Comparison of ENCODE assay signal across 1 cellular context in genomic region chr6:63635563-63636515, GRCh38.
TF ChIP-seq lines count a peak whose summit lies in the region.

Gene PHF3, plus strand, starts transcription at chr6:63635802. Its CDS starts 10,750 bp downstream, at chr6:63646552.

TF ChIP-seq in HepG2, 621 proteins besides CTCF, POLR2A, EP300 and RAD21 (continued from another document):
- TF ChIP-seq SP140L (CRISPR knock-in tag; IDR thresholded peaks at IDR 0.05; ENCODE audit: borderline replicate concordance) (peak; percentile 85; the same call in 1 of the 2 replicates), TRIM22 (IDR thresholded peaks at IDR 0.05) (no peak), MTF1 (CRISPR knock-in tag; IDR thresholded peaks at IDR 0.05) (peak; percentile 76), MXD4 (CRISPR knock-in tag; IDR thresholded peaks at IDR 0.05) (peak; percentile 97), ZNF337 (CRISPR knock-in tag; IDR thresholded peaks at IDR 0.05; ENCODE audit: borderline replicate concordance, low read depth) (peak; percentile 98; the same call in 1 of the 2 replicates), ZBTB33 (CRISPR knock-in tag; IDR thresholded peaks at IDR 0.05) (peak; percentile 65), THAP11 (CRISPR knock-in tag; IDR thresholded peaks at IDR 0.05) (peak; percentile 82), DMAP1 (CRISPR knock-in tag; IDR thresholded peaks at IDR 0.05) (peak; percentile 96), ZNF282 (IDR thresholded peaks at IDR 0.05; ENCODE audit: partially characterized antibody) (no peak), ZNF484 (CRISPR knock-in tag; IDR thresholded peaks at IDR 0.05; ENCODE audit: borderline replicate concordance, low read depth) (0 out of 2 replicates have a peak, but pooled peaks have one; percentile 40), ZNF660 (CRISPR knock-in tag; IDR thresholded peaks at IDR 0.05; ENCODE audit: borderline replicate concordance, low read depth) (no peak), ELK4 (CRISPR knock-in tag; IDR thresholded peaks at IDR 0.05; ENCODE audit: borderline replicate concordance) (peak; percentile 79; the same call in 1 of the 2 replicates)
